Comparison of ENCODE assay signal across 7 cellular contexts in the genomic region with DNA sequence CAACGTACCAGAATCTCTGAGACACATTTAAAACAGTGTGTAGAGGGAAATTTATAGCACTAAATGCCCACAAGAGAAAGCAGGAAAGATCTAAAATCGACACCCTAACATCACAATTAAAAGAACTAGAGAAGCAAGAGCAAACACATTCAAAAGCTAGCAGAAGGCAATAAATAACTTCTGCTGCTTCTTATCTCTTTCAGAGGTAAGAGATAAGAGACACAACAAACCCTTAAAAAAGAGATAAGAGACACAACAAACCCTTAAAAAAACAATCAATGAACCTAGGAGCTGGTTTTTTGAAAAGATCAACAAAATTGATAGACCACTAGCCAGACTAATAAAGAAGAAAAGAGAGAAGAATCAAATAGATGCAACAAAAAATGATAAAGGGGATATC. TPM values are rescaled to one million over a fixed set of nuclear protein-coding genes. Genes with fewer than 3 reads are reported as not detected.
A peak's percentile ranks its signal among the peaks of the same experiment; 100 is the strongest.
DNase-seq lines count a peak whose midpoint lies in the region; ATAC-seq, FAIRE-seq and TF ChIP-seq lines count a peak whose summit lies in the region.
"Not testable (repeated sequence)": the region's sequence is repeated elsewhere in the genome, so short reads cannot be mapped to it uniquely, and the experiment has no call there.

No MANE protein-coding gene starts in this region.

- not testable (repeated sequence) for H3K4me3 Mint-ChIP-seq in T-helper 17 cell; activated T-cell treated with anti-CD3 and anti-CD28 coated beads, Interleukin-2, amount 50 U/mL, for 24 hours; dendritic cell treated with granulocyte-macrophage colony-stimulating factor and Interleukin-4, amounts not matched to agents 40 ng/mL and 50 ng/mL, for 4 days; natural killer cell; stimulated activated naive CD8-positive, alpha-beta T cell treated with anti-CD3 and anti-CD28 coated beads, Interleukin-15, Interleukin-2, amounts not matched to agents 100 ng/mL and 50 ng/mL, for 24 hours

- H3K27me3 Mint-ChIP-seq in T-helper 17 cell; activated T-cell treated with anti-CD3 and anti-CD28 coated beads, Interleukin-2, amount 50 U/mL, for 24 hours; dendritic cell treated with granulocyte-macrophage colony-stimulating factor and Interleukin-4, amounts not matched to agents 40 ng/mL and 50 ng/mL, for 4 days; natural killer cell (ENCODE audit: low read depth in 2 of 2); stimulated activated naive CD8-positive, alpha-beta T cell treated with anti-CD3 and anti-CD28 coated beads, Interleukin-15, Interleukin-2, amounts not matched to agents 100 ng/mL and 50 ng/mL, for 24 hours: not testable (repeated sequence)

- not testable (repeated sequence) for H3K56ac ChIP-seq in mesendoderm (ENCODE audit: low read length)

- ATAC-seq in T-helper 17 cell, K562, natural killer cell: not testable (repeated sequence)

- H2AK5ac ChIP-seq in mesendoderm (ENCODE audit: low read length) = not testable (repeated sequence)

- H3K18ac ChIP-seq in mesendoderm (ENCODE audit: low read length) = not testable (repeated sequence)

- DNase-seq in T-helper 17 cell; activated T-cell treated with anti-CD3 and anti-CD28 coated beads, Interleukin-2, amount 50 U/mL, for 24 hours; K562 (ENCODE audit: extremely low read depth in 1 of 4, low spot score in 3 of 4); natural killer cell: not testable (repeated sequence)
- DNase-seq in mesendoderm = peak; percentile 65

- H3K9me3 Mint-ChIP-seq in activated T-cell treated with anti-CD3 and anti-CD28 coated beads, Interleukin-2, amount 50 U/mL, for 24 hours; dendritic cell treated with granulocyte-macrophage colony-stimulating factor and Interleukin-4, amounts not matched to agents 40 ng/mL and 50 ng/mL, for 4 days; natural killer cell; stimulated activated naive CD8-positive, alpha-beta T cell treated with anti-CD3 and anti-CD28 coated beads, Interleukin-15, Interleukin-2, amounts not matched to agents 100 ng/mL and 50 ng/mL, for 24 hours: not testable (repeated sequence)

- BruUV-seq in K562 (replicated peaks; lab: Mats Ljungman, UMichigan) = not testable (repeated sequence)

- peaks cover 21% of the 10 kb centered on the region; the same call in 2 of the 3 replicates for H3K36me3 ChIP-seq in K562 (ENCODE audit: control insufficient read depth, insufficient read depth, low read length)
- not testable (repeated sequence) for H3K36me3 ChIP-seq in mesendoderm (ENCODE audit: control insufficient read depth, insufficient read depth, low read length)

- H2AFZ ChIP-seq in K562 (ENCODE audit: low read depth, low read length) = not testable (repeated sequence)

- H3K4ac ChIP-seq in mesendoderm (ENCODE audit: low read depth, low read length) = not testable (repeated sequence)

- intact Hi-C loops in K562 (cut with micrococcal nuclease); dendritic cell treated with granulocyte-macrophage colony-stimulating factor and Interleukin-4, amounts not matched to agents 40 ng/mL and 50 ng/mL, for 4 days (cut with micrococcal nuclease); natural killer cell (cut with micrococcal nuclease): not testable (repeated sequence)

- not testable (repeated sequence) for H3K4me1 ChIP-seq in K562 (replicated peaks in 1 of 2; ENCODE audit: control insufficient read depth in 2 of 2, insufficient read depth in 2 of 2, low read length in 2 of 2); mesendoderm (ENCODE audit: control insufficient read depth, low read depth, low read length)

- H3K9ac ChIP-seq in K562 (ENCODE audit: insufficient read depth in 1 of 2, low read depth in 2 of 2, low read length in 2 of 2); mesendoderm (ENCODE audit: low read length): not testable (repeated sequence)

- 70% methylated on average over 1 of the region's 2 CpGs for WGBS in K562 (ENCODE audit: insufficient coverage, low coverage, missing lambda C conversion rate)
- no CpG with 5 or more reads among the region's 2 CpGs for WGBS in mesendoderm (ENCODE audit: extremely low coverage, insufficient coverage, low lambda C conversion rate)

- H4K5ac ChIP-seq in mesendoderm (ENCODE audit: low read length) = not testable (repeated sequence)

- H3K9me3 ChIP-seq in T-helper 17 cell (ENCODE audit: control insufficient read depth, low read length, poor library complexity, severe bottlenecking); K562 (replicated peaks; ENCODE audit: control insufficient read depth, insufficient read depth, low read depth, low read length): not testable (repeated sequence)

- peaks cover 29% of the 10 kb centered on the region for H3K4me1 Mint-ChIP-seq in T-helper 17 cell
- peaks cover 26% of the 10 kb centered on the region for H3K4me1 Mint-ChIP-seq in activated T-cell treated with anti-CD3 and anti-CD28 coated beads, Interleukin-2, amount 50 U/mL, for 24 hours (ENCODE audit: low read depth)
- not testable (repeated sequence) for H3K4me1 Mint-ChIP-seq in dendritic cell treated with granulocyte-macrophage colony-stimulating factor and Interleukin-4, amounts not matched to agents 40 ng/mL and 50 ng/mL, for 4 days (ENCODE audit: low read depth)
- H3K4me1 Mint-ChIP-seq in natural killer cell = peaks cover 21 to 22% of the 10 kb centered on the region in 2 donors
- peaks cover 17% of the 10 kb centered on the region for H3K4me1 Mint-ChIP-seq in stimulated activated naive CD8-positive, alpha-beta T cell treated with anti-CD3 and anti-CD28 coated beads, Interleukin-15, Interleukin-2, amounts not matched to agents 100 ng/mL and 50 ng/mL, for 24 hours (ENCODE audit: low read depth)

- TF ChIP-seq POLR2A in K562 (conservative IDR thresholded peaks at IDR 0.05) = not testable (repeated sequence)

- not testable (repeated sequence) for H4K20me1 ChIP-seq in K562 (replicated peaks; ENCODE audit: control insufficient read depth, insufficient read depth, low read length)

- H2BK15ac ChIP-seq in mesendoderm (replicated peaks; ENCODE audit: low read depth) = not testable (repeated sequence)

- H3K27ac ChIP-seq in K562 (ENCODE audit: extremely low read depth, low read depth, low read length); mesendoderm (ENCODE audit: low read depth, low read length): not testable (repeated sequence)

- H2BK5ac ChIP-seq in mesendoderm (ENCODE audit: low read length) = not testable (repeated sequence)

- not testable (repeated sequence) for H3K27me3 ChIP-seq in K562 (ENCODE audit: control insufficient read depth in 2 of 2, insufficient read depth in 2 of 2, low read length in 2 of 2); mesendoderm (ENCODE audit: insufficient read depth, low read length, poor library complexity)

- not testable (repeated sequence) for H3K9me1 ChIP-seq in K562 (ENCODE audit: control insufficient read depth, insufficient read depth, low read length)

- not testable (repeated sequence) for H3K79me1 ChIP-seq in mesendoderm (ENCODE audit: low read length)

- H3K27ac Mint-ChIP-seq in T-helper 17 cell (peak overlapping the region; percentile 90), natural killer cell (peak overlapping the region; percentile 1 to 5)
- H3K27ac Mint-ChIP-seq in activated T-cell treated with anti-CD3 and anti-CD28 coated beads, Interleukin-2, amount 50 U/mL, for 24 hours = peak overlapping the region; percentile 6
- H3K27ac Mint-ChIP-seq in dendritic cell treated with granulocyte-macrophage colony-stimulating factor and Interleukin-4, amounts not matched to agents 40 ng/mL and 50 ng/mL, for 4 days = peak overlapping the region; percentile 1
- peak overlapping the region; percentile 46 for H3K27ac Mint-ChIP-seq in stimulated activated naive CD8-positive, alpha-beta T cell treated with anti-CD3 and anti-CD28 coated beads, Interleukin-15, Interleukin-2, amounts not matched to agents 100 ng/mL and 50 ng/mL, for 24 hours

- H3K4me3 ChIP-seq in K562; mesendoderm (ENCODE audit: low read length): not testable (repeated sequence)

- not testable (repeated sequence) for FAIRE-seq in K562 (lab: Jason Lieb, UNC)

- H3K36me3 Mint-ChIP-seq in T-helper 17 cell (ENCODE audit: low read depth) = peaks cover 28% of the 10 kb centered on the region
- peaks cover 90% of the 10 kb centered on the region for H3K36me3 Mint-ChIP-seq in activated T-cell treated with anti-CD3 and anti-CD28 coated beads, Interleukin-2, amount 50 U/mL, for 24 hours (ENCODE audit: low read depth)
- H3K36me3 Mint-ChIP-seq in dendritic cell treated with granulocyte-macrophage colony-stimulating factor and Interleukin-4, amounts not matched to agents 40 ng/mL and 50 ng/mL, for 4 days (ENCODE audit: low read depth) = peaks cover 88% of the 10 kb centered on the region
- peaks cover 42% of the 10 kb centered on the region for H3K36me3 Mint-ChIP-seq in natural killer cell
- H3K36me3 Mint-ChIP-seq in stimulated activated naive CD8-positive, alpha-beta T cell treated with anti-CD3 and anti-CD28 coated beads, Interleukin-15, Interleukin-2, amounts not matched to agents 100 ng/mL and 50 ng/mL, for 24 hours (ENCODE audit: low read depth) = peaks cover 71% of the 10 kb centered on the region

- TF ChIP-seq EP300 in K562 (IDR thresholded peaks at IDR 0.05; ENCODE audit: low read length) = not testable (repeated sequence)

- not testable (repeated sequence) for H4K8ac ChIP-seq in mesendoderm (ENCODE audit: low read depth, low read length)

- TF ChIP-seq RAD21 in K562 (CRISPR knock-in tag; conservative IDR thresholded peaks at IDR 0.05 in 1 of 2, IDR thresholded peaks at IDR 0.05 in 1 of 2) = not testable (repeated sequence)

- H2BK120ac ChIP-seq in mesendoderm (ENCODE audit: low read depth, low read length) = not testable (repeated sequence)

- in situ Hi-C loops in K562 (cut with MboI) = not testable (repeated sequence)

- TF ChIP-seq CTCF in K562 (IDR thresholded peaks at IDR 0.05 in 2 of 3, conservative IDR thresholded peaks at IDR 0.05 in 1 of 3; ENCODE audit: insufficient read depth in 2 of 3, low read depth in 1 of 3, low read length in 3 of 3); natural killer cell (IDR thresholded peaks at IDR 0.05): not testable (repeated sequence)

- H3K4me2 ChIP-seq in K562 (ENCODE audit: insufficient read depth, low read length); mesendoderm (ENCODE audit: low read length): not testable (repeated sequence)

- POLR2A ChIA-PET in K562 (lab: Yijun Ruan, JAX) = not testable (repeated sequence)

- not testable (repeated sequence) for H3K23ac ChIP-seq in mesendoderm (ENCODE audit: low read length)

- H3K79me2 ChIP-seq in K562 (ENCODE audit: control insufficient read depth, insufficient read depth, low read length); mesendoderm (ENCODE audit: control insufficient read depth, insufficient read depth, low read length): not testable (repeated sequence)

- CTCF ChIA-PET in K562 (lab: Yijun Ruan, JAX; ENCODE audit: low intra/inter-chr PET ratio) = not testable (repeated sequence)

RNA-seq across cellular contexts. Expression of gene CCDC90B, which starts 17.1 kb away (rescaled TPM):
- 10 to 100 TPM; 20.6 to 21.6 TPM for total RNA-seq in T-helper 17 cell
- 17.5 and 35.0 TPM in 2 replicates for total RNA-seq in K562 (2011; cell fraction: chromatin; rRNA removed; ENCODE audit: low replicate concordance)
- total RNA-seq in K562 (2011; cell fraction: nucleolus; rRNA removed) = 17.8 and 19.7 TPM in 2 replicates
- total RNA-seq in K562 (2011; cell fraction: nucleoplasm; rRNA removed) = 24.1 and 28.1 TPM in 2 replicates
- total RNA-seq in K562 (2014; rRNA removed) = 38.1 and 42.6 TPM in 2 replicates
- total RNA-seq in K562 (2014; rRNA removed; fragmentation: Illumina TruSeq; extraction: Trizol) = 51.8 and 54.6 TPM in 2 replicates
- total RNA-seq in K562 (2015; rRNA removed; fragmentation: Illumina TruSeq; extraction: Trizol) = 51.7 and 58.6 TPM in 2 replicates
- total RNA-seq in K562 (2021) = 26.6 and 31.1 TPM in 2 replicates
- polyA plus RNA-seq in K562 (2011; rRNA removed) = 30.3 and 37.9 TPM in 2 replicates
- 13.7 and 18.2 TPM in 2 replicates for polyA plus RNA-seq in K562 (2011; cell fraction: cytosol; rRNA removed)
- polyA plus RNA-seq in K562 (2011; cell fraction: nucleus; rRNA removed) = 16.9 and 21.4 TPM in 2 replicates
- polyA plus RNA-seq in K562 (2012) = 37.4 and 46.9 TPM in 2 replicates
- polyA plus RNA-seq in K562 (2014; fragmentation: Illumina TruSeq; extraction: Trizol) = 44.8 and 50.5 TPM in 2 replicates
- 10 to 100 TPM; 60.6 to 63.6 TPM for polyA plus RNA-seq in K562 (2014; fragmentation: Nextera tagmentation; extraction: Ambion mirVana)
- polyA plus RNA-seq in K562 (2014; rRNA removed) = 41.5 and 57.0 TPM in 2 replicates
- polyA minus RNA-seq in K562 (2011; rRNA and poly(A)+ RNA removed) = 36.2 and 39.7 TPM in 2 replicates
- 13.9 and 14.4 TPM in 2 replicates for polyA minus RNA-seq in K562 (2011; cell fraction: cytosol; rRNA and poly(A)+ RNA removed)
- polyA minus RNA-seq in K562 (2011; cell fraction: nucleus; rRNA and poly(A)+ RNA removed) = 30.0 and 37.3 TPM in 2 replicates
- 93.8 TPM for polyA plus RNA-seq in mesendoderm (2013, experiment 1 of 2)
- polyA plus RNA-seq in mesendoderm (2013, experiment 2 of 2) = 92.8 TPM
- 10 to 100 TPM; 27.3 to 30.2 (median 29.5) TPM for total RNA-seq in natural killer cell

Comparison
In these comparisons a context has a peak if more than half of its experiments do, and no peak if none do; other contexts are left out.
1. H3K27ac Mint-ChIP-seq: peak in every context shown above with its lines; median percentile 90 in T-helper 17 cell; 46 in stimulated activated naive CD8-positive, alpha-beta T cell treated with anti-CD3 and anti-CD28 coated beads, Interleukin-15, Interleukin-2, amounts not matched to agents 100 ng/mL and 50 ng/mL, for 24 hours; 6 in activated T-cell treated with anti-CD3 and anti-CD28 coated beads, Interleukin-2, amount 50 U/mL, for 24 hours; 3 in natural killer cell; 1 in dendritic cell treated with granulocyte-macrophage colony-stimulating factor and Interleukin-4, amounts not matched to agents 40 ng/mL and 50 ng/mL, for 4 days.